In genomic region chr1:156073740-156074139, GRCh38 we compare ENCODE assay signal across 32 cellular contexts. TPM values are rescaled to one million over a fixed set of nuclear protein-coding genes. Genes with fewer than 3 reads are reported as not detected.
DNase-seq lines count a peak whose midpoint lies in the region; ATAC-seq, FAIRE-seq and TF ChIP-seq lines count a peak whose summit lies in the region.
"Had no signal": no experiment of that assay in that cellular context is flagged by ENCODE, and none has a peak within 500 bp of the region (broad histone marks: within the 10 kb centered on the region; RNA-seq: fewer than 3 reads in every experiment).

No MANE protein-coding gene starts in this region.

- no peak; a peak in 1 of 3 replicates for TF ChIP-seq POLR2A in H1 (IDR thresholded peaks at IDR 0.05; ENCODE audit: control extremely low read depth in 1 of 2, low read depth in 2 of 2, low read length in 2 of 2)
- no peak for TF ChIP-seq POLR2A in breast epithelium (IDR thresholded peaks at IDR 0.05)

- TF ChIP-seq CTCF in H1 (IDR thresholded peaks at IDR 0.05; ENCODE audit: control extremely low read depth in 1 of 3, insufficient read depth in 1 of 3, low read depth in 1 of 3, low read length in 3 of 3) (no peak), neural cell (IDR thresholded peaks at IDR 0.05; ENCODE audit: poor library complexity, severe bottlenecking) (no peak), breast epithelium (IDR thresholded peaks at IDR 0.05) (no peak)

- no peak overlapping the region for H2BK5ac ChIP-seq in H1 (ENCODE audit: low read depth, low read length)

- H4K20me1 ChIP-seq in H1 (replicated peaks in 1 of 2; ENCODE audit: control insufficient read depth in 1 of 2, insufficient read depth in 2 of 2, low read length in 2 of 2) = peaks cover 7 to 25% of the 10 kb centered on the region in 2 experiments
- H4K20me1 ChIP-seq in neural cell (ENCODE audit: insufficient read depth) = peaks cover 60% of the 10 kb centered on the region

- H3K9ac ChIP-seq in H1 (replicated peaks in 1 of 4; ENCODE audit: extremely low read depth in 1 of 4, low read depth in 3 of 4, low read length in 3 of 4) (no peak overlapping the region), neural cell (ENCODE audit: low read length) (peak overlapping the region; percentile 23)

- CTCF ChIA-PET in H1 (lab: Charles Lee; ENCODE audit: partially characterized antibody) = interaction anchor here (0.8 to 1.8 kb wide), 8 partner anchors 8 to 84 kb away, joined by 3 to 6 read pairs (median 4); no protein-coding TSS in a partner anchor

- no peak for ATAC-seq in GM19455 (IDR thresholded peaks at IDR 0.05; ENCODE audit: unreplicated experiment)
- ATAC-seq: activated CD4-positive, alpha-beta T cell treated with anti-CD3 and anti-CD28 coated beads for 36 hours; activated naive CD8-positive, alpha-beta T cell treated with anti-CD3 and anti-CD28 coated beads, Interleukin-2, amount 50 U/mL, for 24 hours; left ventricle myocardium superior; natural killer cell; T-helper 17 cell had no signal

- 0% methylated on average over 5 of the region's 5 CpGs; no CpG with 5 or more reads in 1 of the 2 experiments for WGBS in H1 (ENCODE audit: extremely low coverage in 1 of 2, insufficient coverage in 1 of 2, insufficient read length in 1 of 2, insufficient replicate concordance in 2 of 2, low coverage in 1 of 2, low lambda C conversion rate in 2 of 2, missing lambda C conversion rate in 1 of 2), 2 experiments

- peak; percentile 84 for FAIRE-seq in H1 (lab: Jason Lieb, UNC)
- FAIRE-seq: islet of Langerhans had no signal

- H3K36me3 ChIP-seq in H7 (replicated peaks; ENCODE audit: control insufficient read depth, insufficient read depth, low read length) (peaks cover 16% of the 10 kb centered on the region), H1 (ENCODE audit: control insufficient read depth in 2 of 4, insufficient read depth in 4 of 4, low read length in 3 of 4) (peaks cover 4 to 31% (median 10%) of the 10 kb centered on the region in 4 experiments; a peak in 7 of 8 replicates), neural cell (ENCODE audit: insufficient read depth, low read length) (peaks cover 9% of the 10 kb centered on the region), breast epithelium (no peaks in the 10 kb centered on the region)
- H3K36me3 ChIP-seq: esophagus muscularis mucosa had no signal

- peaks cover 5% of the 10 kb centered on the region for H3F3A ChIP-seq in neural cell (ENCODE audit: insufficient read depth, low read length, poor library complexity, severe bottlenecking)

- H3K23me2 ChIP-seq in H1 (ENCODE audit: low read depth, low read length) = peaks cover 7% of the 10 kb centered on the region

- H4K5ac ChIP-seq in H1 (ENCODE audit: insufficient read length, low read depth, low read length) = no peak overlapping the region

- H3K18ac ChIP-seq in H1 (ENCODE audit: extremely low read depth, low read length) = no peak overlapping the region

- no peaks in the 10 kb centered on the region for H3K9me2 ChIP-seq in neural cell (ENCODE audit: insufficient read depth, low read length)

- H3K4me3 ChIP-seq in H7 (ENCODE audit: insufficient read depth, low read depth, low read length) (no peak overlapping the region), H1 (ENCODE audit: extremely low read depth in 1 of 4, insufficient read depth in 2 of 4, low read depth in 3 of 4, low read length in 4 of 4) (peak overlapping the region in 2 of 4 experiments; percentile 14 to 48; a peak in 1 of 8 replicates), neural cell (ENCODE audit: low read length) (peak overlapping the region; percentile 45), breast epithelium (no peak overlapping the region)
- H3K4me3 ChIP-seq: esophagus muscularis mucosa, hepatocyte, transverse colon had no signal

- peak overlapping the region; percentile 54 to 79 for H3K4me2 ChIP-seq in H1 (ENCODE audit: insufficient read depth in 1 of 2, low read depth in 2 of 2, low read length in 2 of 2)
- no peak overlapping the region for H3K4me2 ChIP-seq in neural cell (ENCODE audit: low read length)
- H3K4me2 ChIP-seq: hepatocyte had no signal

- no peak overlapping the region for H4K91ac ChIP-seq in H1 (replicated peaks; ENCODE audit: insufficient read length, low read length)

- TF ChIP-seq RAD21 in H1 (IDR thresholded peaks at IDR 0.05 in 1 of 2, conservative IDR thresholded peaks at IDR 0.05 in 1 of 2; ENCODE audit: low read depth in 2 of 2, low read length in 2 of 2) = no peak
- TF ChIP-seq RAD21 in neural cell (conservative IDR thresholded peaks at IDR 0.05) = no peak

- POLR2A ChIA-PET in H1 (lab: Charles Lee; ENCODE audit: partially characterized antibody) = interaction anchor here (0.5 to 9.7 kb wide), 15 partner anchors 9 to 134 kb away, joined by 3 to 88 read pairs (median 4); partner anchors contain the start of genes ARHGEF2, LAMTOR2, LMNA and MEX3A

- H3K79me1 ChIP-seq in H1 (ENCODE audit: low read depth, low read length) = peaks cover 15% of the 10 kb centered on the region

- no peaks in the 10 kb centered on the region for H3K9me3 ChIP-seq in H1 (ENCODE audit: insufficient read depth in 2 of 2, low read depth in 1 of 2, low read length in 1 of 2)
- H3K9me3 ChIP-seq in neural cell (ENCODE audit: low read length) = no peaks in the 10 kb centered on the region
- H3K9me3 ChIP-seq in breast epithelium = no peaks in the 10 kb centered on the region
- H3K9me3 ChIP-seq: esophagus muscularis mucosa, transverse colon had no signal

- no peak overlapping the region for H2BK15ac ChIP-seq in H1 (ENCODE audit: low read length)

- no peak overlapping the region for H3K4ac ChIP-seq in H1 (replicated peaks; ENCODE audit: insufficient read length, low read depth, low read length)

- TF ChIP-seq EP300 in H1 (IDR thresholded peaks at IDR 0.05; ENCODE audit: borderline replicate concordance in 1 of 2, low read depth in 2 of 2, low read length in 2 of 2) (no peak; a peak in 1 of 3 replicates), neural cell (conservative IDR thresholded peaks at IDR 0.05; ENCODE audit: poor library complexity, severe bottlenecking) (no peak)

- no peak overlapping the region for H2AFZ ChIP-seq in H1 (ENCODE audit: low read length)
- no peak overlapping the region for H2AFZ ChIP-seq in neural cell (ENCODE audit: low read depth, low read length)
- H2AFZ ChIP-seq: hepatocyte had no signal

- H3K4me1 ChIP-seq in H1 (replicated peaks in 1 of 4; ENCODE audit: control insufficient read depth in 3 of 4, insufficient read depth in 4 of 4, low read length in 3 of 4) = peaks cover 24 to 57% (median 46%) of the 10 kb centered on the region in 4 experiments
- no peaks in the 10 kb centered on the region for H3K4me1 ChIP-seq in breast epithelium

- H2AK5ac ChIP-seq in H1 (ENCODE audit: low read depth, low read length) = no peak overlapping the region

- H3K27me3 ChIP-seq in H7 (ENCODE audit: control insufficient read depth, insufficient read depth, low read length) (no peaks in the 10 kb centered on the region), H1 (replicated peaks in 1 of 4; ENCODE audit: control insufficient read depth in 3 of 4, extremely low read depth in 1 of 4, insufficient read depth in 3 of 4, low read length in 3 of 4) (no peaks in the 10 kb centered on the region), neural cell (ENCODE audit: insufficient read depth, low read depth, low read length) (no peaks in the 10 kb centered on the region), breast epithelium (no peaks in the 10 kb centered on the region)
- H3K27me3 ChIP-seq: hepatocyte, transverse colon had no signal

- no peak overlapping the region for H3K56ac ChIP-seq in H1 (replicated peaks; ENCODE audit: insufficient read length, low read depth, low read length)

- H2BK12ac ChIP-seq in H1 (ENCODE audit: low read depth, low read length) = no peak overlapping the region

- peak; percentile 95 for DNase-seq in H7
- DNase-seq in NCI-H524 (lab: John Stamatoyannopoulos, UW) = peak; percentile 29 to 58
- peak in 1 of 2 experiments; percentile 80 for DNase-seq in H1 (ENCODE audit: low read depth in 1 of 2, low spot score in 2 of 2)
- no peak for DNase-seq in GM19240 (ENCODE audit: insufficient read length, low spot score)
- DNase-seq in effector CD4-positive, alpha-beta T cell = no peak
- no peak for DNase-seq in breast epithelium (ENCODE audit: low spot score in 2 of 2)
- DNase-seq: activated CD4-positive, alpha-beta T cell treated with anti-CD3 and anti-CD28 coated beads for 36 hours; activated CD8-positive, alpha-beta memory T cell treated with anti-CD3 and anti-CD28 coated beads for 24 hours; activated gamma-delta T cell treated with Interleukin-2 at 50 U/mL for 16 hours; activated naive CD8-positive, alpha-beta T cell treated with anti-CD3 and anti-CD28 coated beads, Interleukin-2, amount 50 U/mL, for 24 hours; activated T-cell treated with anti-CD3 and anti-CD28 coated beads, Interleukin-2, amount 50 U/mL, for 1 hour; DMS 273 treated with DMSO at 0.1 percent for 48 hours; effector memory CD4-positive, alpha-beta T cell; foreskin melanocyte; GOT3; left ventricle myocardium superior; midbrain; natural killer cell; NCI-H1105 treated with DMSO at 0.1 percent for 48 hours; NCI-H2029 treated with DMSO at 0.1 percent for 48 hours; NCI-H510A; posterior cingulate gyrus; T-helper 17 cell; transverse colon had no signal

- no peak overlapping the region for H3K23ac ChIP-seq in H1 (ENCODE audit: insufficient read length)

- intact Hi-C loops in breast epithelium (cut with DNase I; ENCODE audit: low total_unique reads) = no loop called here

- no peak overlapping the region for H4K8ac ChIP-seq in H1 (ENCODE audit: extremely low read depth, insufficient read depth, low read length)

- H3K27ac ChIP-seq in H1 (ENCODE audit: low read depth, low read length) (no peak overlapping the region), neural cell (ENCODE audit: low read length) (no peak overlapping the region), breast epithelium (no peak overlapping the region)
- H3K27ac ChIP-seq: esophagus muscularis mucosa, hepatocyte, transverse colon had no signal

- no peak overlapping the region for H2BK120ac ChIP-seq in H1 (replicated peaks; ENCODE audit: low read depth, low read length)

- no peak overlapping the region for H3K14ac ChIP-seq in H1 (ENCODE audit: insufficient read length)

- no peak overlapping the region for H2BK20ac ChIP-seq in H1 (ENCODE audit: low read length)

- H3K79me2 ChIP-seq in H1 (ENCODE audit: control insufficient read depth in 1 of 2, insufficient read depth in 2 of 2, low read length in 2 of 2) = peaks cover 7 to 35% of the 10 kb centered on the region in 2 experiments
- peaks cover 50% of the 10 kb centered on the region for H3K79me2 ChIP-seq in neural cell (replicated peaks; ENCODE audit: insufficient read depth, low read length)

RNA-seq across cellular contexts. Expression of gene MEX3A, which starts 8.5 kb away (rescaled TPM):
- 52.7 and 65.2 TPM in 2 replicates for total RNA-seq in H7 (2014; rRNA removed; shearing (Covaris generic))
- 52.4 and 54.7 TPM in 2 replicates for total RNA-seq in H1 (2021; fragmentation: NEBNext Ultra II Directional; extraction: Animal tissue kit (Norgen Biotek cat#: 25700))
- 34.1 and 43.5 TPM in 2 replicates for polyA plus RNA-seq in H1 (2011; rRNA removed)
- polyA plus RNA-seq in H1 (2011; cell fraction: cytosol; rRNA removed) = 30.7 TPM
- 122 TPM for polyA plus RNA-seq in H1 (2011; cell fraction: nucleus; rRNA removed)
- polyA plus RNA-seq in H1 (2012, experiment 1 of 2) = 42.2 to 51.4 TPM (median 46.7 TPM) in 4 replicates
- 37.7 TPM for polyA plus RNA-seq in H1 (2012, experiment 2 of 2)
- 50.4 TPM for polyA plus RNA-seq in H1 (2013, experiment 1 of 2)
- polyA plus RNA-seq in H1 (2013, experiment 2 of 2) = 45.1 TPM
- 43.0 and 47.3 TPM in 2 replicates for polyA minus RNA-seq in H1 (2011; rRNA and poly(A)+ RNA removed)
- 55.2 TPM for polyA minus RNA-seq in H1 (2011; cell fraction: cytosol; rRNA and poly(A)+ RNA removed)
- polyA minus RNA-seq in H1 (2011; cell fraction: nucleus; rRNA and poly(A)+ RNA removed) = 107 TPM
- polyA plus RNA-seq in neural cell = 39.8 and 44.4 TPM in 2 replicates
- polyA minus RNA-seq in neural cell = 114 and 119 TPM in 2 replicates
- 1 to 10 TPM in 2 of 3 donors, under 1 TPM in 1; 0.32 to 1.3 (median 1.3) TPM for total RNA-seq in breast epithelium
- total RNA-seq: T-helper 17 cell had no signal
- polyA plus RNA-seq: CD14-positive monocyte had no signal

RNA-seq across cellular contexts. Expression of gene RAB25, which starts 12.8 kb away (rescaled TPM):
- total RNA-seq in H7 (2014; rRNA removed; shearing (Covaris generic)) = 18.3 and 27.6 TPM in 2 replicates
- 34.8 and 38.5 TPM in 2 replicates for total RNA-seq in H1 (2021; fragmentation: NEBNext Ultra II Directional; extraction: Animal tissue kit (Norgen Biotek cat#: 25700))
- polyA plus RNA-seq in H1 (2011; rRNA removed) (98.2 and 117 TPM in 2 replicates), neural cell (1.3 TPM in 1 of 2 replicates, not detected in the other)
- 110 TPM for polyA plus RNA-seq in H1 (2011; cell fraction: cytosol; rRNA removed)
- 61.3 TPM for polyA plus RNA-seq in H1 (2011; cell fraction: nucleus; rRNA removed)
- polyA plus RNA-seq in H1 (2012, experiment 1 of 2) = 66.9 to 78.3 TPM (median 74.1 TPM) in 4 replicates
- polyA plus RNA-seq in H1 (2012, experiment 2 of 2) = 91.5 TPM
- polyA plus RNA-seq in H1 (2013, experiment 1 of 2) = 48.0 TPM
- 50.7 TPM for polyA plus RNA-seq in H1 (2013, experiment 2 of 2)
- polyA minus RNA-seq in H1 (2011; rRNA and poly(A)+ RNA removed) = 50.6 and 52.5 TPM in 2 replicates
- polyA minus RNA-seq in H1 (2011; cell fraction: cytosol; rRNA and poly(A)+ RNA removed) = 24.8 TPM
- 19.2 TPM for polyA minus RNA-seq in H1 (2011; cell fraction: nucleus; rRNA and poly(A)+ RNA removed)
- polyA minus RNA-seq in neural cell = not detected in 2 replicates
- total RNA-seq in breast epithelium = 10 to 100 TPM in 2 of 3 donors, not detected in 1; 40.3 to 68.6 TPM
- total RNA-seq: esophagus muscularis mucosa, left ventricle myocardium superior, LHCN-M2, SK-MEL-5 had no signal
- polyA plus RNA-seq: CD14-positive monocyte had no signal

RNA-seq across cellular contexts. Expression of gene LAMTOR2, which starts 19.2 kb away (rescaled TPM):
- total RNA-seq in H7 (2014; rRNA removed; shearing (Covaris generic)) = 58.0 and 74.1 TPM in 2 replicates
- 50.5 and 54.7 TPM in 2 replicates for total RNA-seq in H1 (2021; fragmentation: NEBNext Ultra II Directional; extraction: Animal tissue kit (Norgen Biotek cat#: 25700))
- polyA plus RNA-seq in H1 (2011; rRNA removed) = 122 and 131 TPM in 2 replicates
- polyA plus RNA-seq in H1 (2011; cell fraction: cytosol; rRNA removed) = 109 TPM
- 74.9 TPM for polyA plus RNA-seq in H1 (2011; cell fraction: nucleus; rRNA removed)
- 77.2 to 105 TPM (median 92.7 TPM) in 4 replicates for polyA plus RNA-seq in H1 (2012, experiment 1 of 2)
- 70.5 TPM for polyA plus RNA-seq in H1 (2012, experiment 2 of 2)
- 63.5 TPM for polyA plus RNA-seq in H1 (2013, experiment 1 of 2)
- 69.2 TPM for polyA plus RNA-seq in H1 (2013, experiment 2 of 2)
- 18.2 and 23.3 TPM in 2 replicates for polyA minus RNA-seq in H1 (2011; rRNA and poly(A)+ RNA removed)
- 14.1 TPM for polyA minus RNA-seq in H1 (2011; cell fraction: cytosol; rRNA and poly(A)+ RNA removed)
- 22.4 TPM for polyA minus RNA-seq in H1 (2011; cell fraction: nucleus; rRNA and poly(A)+ RNA removed)
- polyA plus RNA-seq in neural cell = 81.3 and 82.6 TPM in 2 replicates
- 24.6 and 39.8 TPM in 2 replicates for polyA minus RNA-seq in neural cell
- 10 to 100 TPM; 60.7 to 75.5 (median 69.8) TPM for total RNA-seq in breast epithelium

RNA-seq across cellular contexts. Expression of gene UBQLN4, which starts 20.1 kb away (rescaled TPM):
- 64.6 and 66.3 TPM in 2 replicates for total RNA-seq in H7 (2014; rRNA removed; shearing (Covaris generic))
- 37.7 and 39.8 TPM in 2 replicates for total RNA-seq in H1 (2021; fragmentation: NEBNext Ultra II Directional; extraction: Animal tissue kit (Norgen Biotek cat#: 25700))
- polyA plus RNA-seq in H1 (2011; rRNA removed) (47.8 and 52.0 TPM in 2 replicates), neural cell (34.9 and 39.3 TPM in 2 replicates)
- polyA plus RNA-seq in H1 (2011; cell fraction: cytosol; rRNA removed) = 40.8 TPM
- 76.1 TPM for polyA plus RNA-seq in H1 (2011; cell fraction: nucleus; rRNA removed)
- polyA plus RNA-seq in H1 (2012, experiment 1 of 2) = 42.4 to 49.0 TPM (median 44.7 TPM) in 4 replicates
- polyA plus RNA-seq in H1 (2012, experiment 2 of 2) = 40.6 TPM
- 26.1 TPM for polyA plus RNA-seq in H1 (2013, experiment 1 of 2)
- polyA plus RNA-seq in H1 (2013, experiment 2 of 2) = 26.7 TPM
- 48.9 and 53.6 TPM in 2 replicates for polyA minus RNA-seq in H1 (2011; rRNA and poly(A)+ RNA removed)
- 31.0 TPM for polyA minus RNA-seq in H1 (2011; cell fraction: cytosol; rRNA and poly(A)+ RNA removed)
- 29.2 TPM for polyA minus RNA-seq in H1 (2011; cell fraction: nucleus; rRNA and poly(A)+ RNA removed)
- 47.5 and 51.2 TPM in 2 replicates for polyA minus RNA-seq in neural cell
- total RNA-seq in breast epithelium = 10 to 100 TPM; 22.1 to 27.1 (median 23.3) TPM

RNA-seq across cellular contexts. Expression of gene LMNA, which starts 40.8 kb away (rescaled TPM):
- 101 and 119 TPM in 2 replicates for total RNA-seq in H7 (2014; rRNA removed; shearing (Covaris generic))
- 46.8 and 48.0 TPM in 2 replicates for total RNA-seq in H1 (2021; fragmentation: NEBNext Ultra II Directional; extraction: Animal tissue kit (Norgen Biotek cat#: 25700))
- 25.8 and 38.3 TPM in 2 replicates for polyA plus RNA-seq in H1 (2011; rRNA removed)
- polyA plus RNA-seq in H1 (2011; cell fraction: cytosol; rRNA removed) = 33.6 TPM
- polyA plus RNA-seq in H1 (2011; cell fraction: nucleus; rRNA removed) = 78.1 TPM
- polyA plus RNA-seq in H1 (2012, experiment 1 of 2) = 36.7 to 43.4 TPM (median 39.1 TPM) in 4 replicates
- 56.7 TPM for polyA plus RNA-seq in H1 (2012, experiment 2 of 2)
- polyA plus RNA-seq in H1 (2013, experiment 1 of 2) = 34.7 TPM
- polyA plus RNA-seq in H1 (2013, experiment 2 of 2) = 32.6 TPM
- polyA minus RNA-seq in H1 (2011; rRNA and poly(A)+ RNA removed) = 15.1 and 20.9 TPM in 2 replicates
- polyA minus RNA-seq in H1 (2011; cell fraction: cytosol; rRNA and poly(A)+ RNA removed) = 33.7 TPM
- polyA minus RNA-seq in H1 (2011; cell fraction: nucleus; rRNA and poly(A)+ RNA removed) = 28.1 TPM
- 90.7 and 103 TPM in 2 replicates for polyA plus RNA-seq in neural cell
- polyA minus RNA-seq in neural cell = 50.6 TPM in 2 replicates
- total RNA-seq in breast epithelium = 100 to 1,000 TPM; 292 to 367 (median 319) TPM

Comparison
In these comparisons a context has a peak if more than half of its experiments do, and no peak if none do; other contexts are left out.
1. DNase-seq: peak in H7 (single experiment) and NCI-H524 (2 of 2); none in GM19240 (single experiment), effector CD4-positive, alpha-beta T cell (single experiment) and breast epithelium (0 of 2).
2. RNA of gene MEX3A, which starts 8.5 kb away (total RNA-seq): 52.7 to 65.2 TPM in H7 and 52.4 to 54.7 TPM in H1; 0.32 to 1.3 TPM in breast epithelium; every median in the first group is over 10 times any median in the second.